ENCODE assay signal across 8 cellular contexts in genomic region chr14:90697577-90698206, GRCh38.
DNase-seq lines count a peak whose midpoint lies in the region; ATAC-seq and TF ChIP-seq lines count a peak whose summit lies in the region.

No MANE protein-coding gene starts in this region.

- intact Hi-C loops in ascending aorta (cut with DNase I), result loop anchor here (1.0 to 10.0 kb wide), 8 partner anchors 23 to 395 kb away; partner anchors contain the start of gene TTC7B
- intact Hi-C loops in sciatic nerve (cut with DNase I), result loop anchor here (5.0 kb wide), 1 partner anchor 290 kb away; no protein-coding TSS in a partner anchor

- H3K9me3 ChIP-seq in ascending aorta, result no peaks in the 10 kb centered on the region
- H3K9me3 ChIP-seq in hepatocyte (ENCODE audit: low read depth), result no peaks in the 10 kb centered on the region

- H3K4me1 ChIP-seq in ascending aorta (peaks cover 12 to 25% of the 10 kb centered on the region in 2 donors), hepatocyte (ENCODE audit: insufficient read depth) (peaks cover 5% of the 10 kb centered on the region)

- peak; percentile 97 for ATAC-seq in sciatic nerve
- ATAC-seq in HG03097 (IDR thresholded peaks at IDR 0.05; ENCODE audit: low FRiP score, unreplicated experiment), result no peak

- no peaks in the 10 kb centered on the region for H4K20me1 ChIP-seq in hepatocyte (ENCODE audit: insufficient read depth, poor library complexity, severe bottlenecking)

- H3K27me3 ChIP-seq in ascending aorta, result no peaks in the 10 kb centered on the region
- no peaks in the 10 kb centered on the region for H3K27me3 ChIP-seq in hepatocyte

- no peaks in the 10 kb centered on the region for H3K79me2 ChIP-seq in hepatocyte

- peak; percentile 94 for TF ChIP-seq CTCF in HFF-Myc (IDR thresholded peaks at IDR 0.05; ENCODE audit: low read depth, low read length, missing control alignments)
- peak; percentile 88 to 97 (median 95) for TF ChIP-seq CTCF in ascending aorta (IDR thresholded peaks at IDR 0.05)
- TF ChIP-seq CTCF in hepatocyte (IDR thresholded peaks at IDR 0.05; ENCODE audit: poor library complexity), result peak; percentile 95

- peak overlapping the region; percentile 54 for H3K4me2 ChIP-seq in hepatocyte

- H2AFZ ChIP-seq in hepatocyte, result no peak overlapping the region

- 28% methylated on average over 15 of the region's 15 CpGs for WGBS in hepatocyte (ENCODE audit: low lambda C conversion rate, missing lambda C conversion rate)

- DNase-seq in ELR (ENCODE audit: low read depth) (peak; percentile 83), HFF-Myc (ENCODE audit: extremely low read depth, low read depth) (peak; percentile 55), NCI-H187 (lab: John Stamatoyannopoulos, UW) (peak; percentile 56 to 83), T-helper 22 cell (ENCODE audit: low read depth) (peak; percentile 32), ascending aorta (ENCODE audit: low spot score in 2 of 2) (peak; percentile 50 to 92), hepatocyte (ENCODE audit: low spot score) (peak; percentile 87), sciatic nerve (ENCODE audit: low spot score) (peak; percentile 92)

- H3K36me3 ChIP-seq in ascending aorta (no peaks in the 10 kb centered on the region), hepatocyte (replicated peaks; ENCODE audit: insufficient read depth, low read depth) (no peaks in the 10 kb centered on the region)

- no peak overlapping the region for H3K4me3 ChIP-seq in HFF-Myc (replicated peaks; ENCODE audit: low read depth, low read length)
- H3K4me3 ChIP-seq in ascending aorta, result peak overlapping the region in 1 of 2 donors; percentile 28
- no peak overlapping the region for H3K4me3 ChIP-seq in hepatocyte

- H3K9me2 ChIP-seq in hepatocyte (replicated peaks; ENCODE audit: insufficient read depth), result no peaks in the 10 kb centered on the region

- H3K27ac ChIP-seq in ascending aorta, result peak overlapping the region; percentile 76 to 86
- H3K27ac ChIP-seq in hepatocyte, result peak overlapping the region; percentile 15

Comparison
In these comparisons a context has a peak if more than half of its experiments do, and no peak if none do; other contexts are left out.
1. DNase-seq: peak in every context shown above with its lines; median percentile 92 in sciatic nerve; 87 in hepatocyte; 83 in ELR; 71 in ascending aorta; 70 in NCI-H187; 55 in HFF-Myc; 32 in T-helper 22 cell.